In genomic region chr12:109097435-109098141, GRCh38 we compare ENCODE assay signal across 1 cellular context.
TF ChIP-seq lines count a peak whose summit lies in the region.

Gene UNG (plus strand): TSS chr12:109097597. CDS start chr12:109097680, 83 bp downstream.

TF ChIP-seq in K562, 482 proteins besides CTCF, POLR2A, EP300 and RAD21 (continued from another document):
- TF ChIP-seq, protein P1, sequence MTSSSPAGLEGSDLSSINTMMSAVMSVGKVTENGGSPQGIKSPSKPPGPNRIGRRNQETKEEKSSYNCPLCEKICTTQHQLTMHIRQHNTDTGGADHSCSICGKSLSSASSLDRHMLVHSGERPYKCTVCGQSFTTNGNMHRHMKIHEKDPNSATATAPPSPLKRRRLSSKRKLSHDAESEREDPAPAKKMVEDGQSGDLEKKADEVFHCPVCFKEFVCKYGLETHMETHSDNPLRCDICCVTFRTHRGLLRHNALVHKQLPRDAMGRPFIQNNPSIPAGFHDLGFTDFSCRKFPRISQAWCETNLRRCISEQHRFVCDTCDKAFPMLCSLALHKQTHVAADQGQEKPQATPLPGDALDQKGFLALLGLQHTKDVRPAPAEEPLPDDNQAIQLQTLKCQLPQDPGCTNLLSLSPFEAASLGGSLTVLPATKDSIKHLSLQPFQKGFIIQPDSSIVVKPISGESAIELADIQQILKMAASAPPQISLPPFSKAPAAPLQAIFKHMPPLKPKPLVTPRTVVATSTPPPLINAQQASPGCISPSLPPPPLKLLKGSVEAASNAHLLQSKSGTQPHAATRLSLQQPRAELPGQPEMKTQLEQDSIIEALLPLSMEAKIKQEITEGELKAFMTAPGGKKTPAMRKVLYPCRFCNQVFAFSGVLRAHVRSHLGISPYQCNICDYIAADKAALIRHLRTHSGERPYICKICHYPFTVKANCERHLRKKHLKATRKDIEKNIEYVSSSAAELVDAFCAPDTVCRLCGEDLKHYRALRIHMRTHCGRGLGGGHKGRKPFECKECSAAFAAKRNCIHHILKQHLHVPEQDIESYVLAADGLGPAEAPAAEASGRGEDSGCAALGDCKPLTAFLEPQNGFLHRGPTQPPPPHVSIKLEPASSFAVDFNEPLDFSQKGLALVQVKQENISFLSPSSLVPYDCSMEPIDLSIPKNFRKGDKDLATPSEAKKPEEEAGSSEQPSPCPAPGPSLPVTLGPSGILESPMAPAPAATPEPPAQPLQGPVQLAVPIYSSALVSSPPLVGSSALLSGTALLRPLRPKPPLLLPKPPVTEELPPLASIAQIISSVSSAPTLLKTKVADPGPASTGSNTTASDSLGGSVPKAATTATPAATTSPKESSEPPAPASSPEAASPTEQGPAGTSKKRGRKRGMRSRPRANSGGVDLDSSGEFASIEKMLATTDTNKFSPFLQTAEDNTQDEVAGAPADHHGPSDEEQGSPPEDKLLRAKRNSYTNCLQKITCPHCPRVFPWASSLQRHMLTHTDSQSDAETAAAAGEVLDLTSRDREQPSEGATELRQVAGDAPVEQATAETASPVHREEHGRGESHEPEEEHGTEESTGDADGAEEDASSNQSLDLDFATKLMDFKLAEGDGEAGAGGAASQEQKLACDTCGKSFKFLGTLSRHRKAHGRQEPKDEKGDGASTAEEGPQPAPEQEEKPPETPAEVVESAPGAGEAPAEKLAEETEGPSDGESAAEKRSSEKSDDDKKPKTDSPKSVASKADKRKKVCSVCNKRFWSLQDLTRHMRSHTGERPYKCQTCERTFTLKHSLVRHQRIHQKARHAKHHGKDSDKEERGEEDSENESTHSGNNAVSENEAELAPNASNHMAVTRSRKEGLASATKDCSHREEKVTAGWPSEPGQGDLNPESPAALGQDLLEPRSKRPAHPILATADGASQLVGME (CRISPR knock-in tag; IDR thresholded peaks at IDR 0.05) = no peak
- TF ChIP-seq ZNF3 (CRISPR knock-in tag; IDR thresholded peaks at IDR 0.05) (no peak), ZNF316 (IDR thresholded peaks at IDR 0.05) (no peak), NFE2 (IDR thresholded peaks at IDR 0.05; ENCODE audit: low read depth) (no peak), HDGF (IDR thresholded peaks at IDR 0.05) (no peak), ZNF384 (IDR thresholded peaks at IDR 0.05; ENCODE audit: low read depth, low read length) (no peak), THRA (IDR thresholded peaks at IDR 0.05) (no peak), FOXJ2 (tag; IDR thresholded peaks at IDR 0.05) (no peak), TSC22D4 (tag; IDR thresholded peaks at IDR 0.05) (no peak), ZBTB8A (IDR thresholded peaks at IDR 0.05; ENCODE audit: partially characterized antibody) (no peak), ZNF165 (CRISPR knock-in tag; IDR thresholded peaks at IDR 0.05; ENCODE audit: borderline replicate concordance) (no peak), ZBTB33 (CRISPR knock-in tag; IDR thresholded peaks at IDR 0.05) (no peak), ARNT (IDR thresholded peaks at IDR 0.05) (no peak), SETDB1 (IDR thresholded peaks at IDR 0.05; ENCODE audit: low read length) (no peak), SLC30A9 (CRISPR knock-in tag; IDR thresholded peaks at IDR 0.05) (no peak), FOXM1 (IDR thresholded peaks at IDR 0.05; ENCODE audit: low read depth) (no peak), FOXM1 (CRISPR knock-in tag; IDR thresholded peaks at IDR 0.05; ENCODE audit: low read depth) (no peak)
- TF ChIP-seq, protein P2, sequence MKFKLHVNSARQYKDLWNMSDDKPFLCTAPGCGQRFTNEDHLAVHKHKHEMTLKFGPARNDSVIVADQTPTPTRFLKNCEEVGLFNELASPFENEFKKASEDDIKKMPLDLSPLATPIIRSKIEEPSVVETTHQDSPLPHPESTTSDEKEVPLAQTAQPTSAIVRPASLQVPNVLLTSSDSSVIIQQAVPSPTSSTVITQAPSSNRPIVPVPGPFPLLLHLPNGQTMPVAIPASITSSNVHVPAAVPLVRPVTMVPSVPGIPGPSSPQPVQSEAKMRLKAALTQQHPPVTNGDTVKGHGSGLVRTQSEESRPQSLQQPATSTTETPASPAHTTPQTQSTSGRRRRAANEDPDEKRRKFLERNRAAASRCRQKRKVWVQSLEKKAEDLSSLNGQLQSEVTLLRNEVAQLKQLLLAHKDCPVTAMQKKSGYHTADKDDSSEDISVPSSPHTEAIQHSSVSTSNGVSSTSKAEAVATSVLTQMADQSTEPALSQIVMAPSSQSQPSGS (CRISPR knock-in tag; IDR thresholded peaks at IDR 0.05) = no peak
- TF ChIP-seq, protein P3, sequence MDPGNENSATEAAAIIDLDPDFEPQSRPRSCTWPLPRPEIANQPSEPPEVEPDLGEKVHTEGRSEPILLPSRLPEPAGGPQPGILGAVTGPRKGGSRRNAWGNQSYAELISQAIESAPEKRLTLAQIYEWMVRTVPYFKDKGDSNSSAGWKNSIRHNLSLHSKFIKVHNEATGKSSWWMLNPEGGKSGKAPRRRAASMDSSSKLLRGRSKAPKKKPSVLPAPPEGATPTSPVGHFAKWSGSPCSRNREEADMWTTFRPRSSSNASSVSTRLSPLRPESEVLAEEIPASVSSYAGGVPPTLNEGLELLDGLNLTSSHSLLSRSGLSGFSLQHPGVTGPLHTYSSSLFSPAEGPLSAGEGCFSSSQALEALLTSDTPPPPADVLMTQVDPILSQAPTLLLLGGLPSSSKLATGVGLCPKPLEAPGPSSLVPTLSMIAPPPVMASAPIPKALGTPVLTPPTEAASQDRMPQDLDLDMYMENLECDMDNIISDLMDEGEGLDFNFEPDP (CRISPR knock-in tag; IDR thresholded peaks at IDR 0.05) = no peak
- TF ChIP-seq, protein P4, sequence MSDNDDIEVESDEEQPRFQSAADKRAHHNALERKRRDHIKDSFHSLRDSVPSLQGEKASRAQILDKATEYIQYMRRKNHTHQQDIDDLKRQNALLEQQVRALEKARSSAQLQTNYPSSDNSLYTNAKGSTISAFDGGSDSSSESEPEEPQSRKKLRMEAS (CRISPR knock-in tag; IDR thresholded peaks at IDR 0.05) = peak; percentile 96
- TF ChIP-seq, protein P5, sequence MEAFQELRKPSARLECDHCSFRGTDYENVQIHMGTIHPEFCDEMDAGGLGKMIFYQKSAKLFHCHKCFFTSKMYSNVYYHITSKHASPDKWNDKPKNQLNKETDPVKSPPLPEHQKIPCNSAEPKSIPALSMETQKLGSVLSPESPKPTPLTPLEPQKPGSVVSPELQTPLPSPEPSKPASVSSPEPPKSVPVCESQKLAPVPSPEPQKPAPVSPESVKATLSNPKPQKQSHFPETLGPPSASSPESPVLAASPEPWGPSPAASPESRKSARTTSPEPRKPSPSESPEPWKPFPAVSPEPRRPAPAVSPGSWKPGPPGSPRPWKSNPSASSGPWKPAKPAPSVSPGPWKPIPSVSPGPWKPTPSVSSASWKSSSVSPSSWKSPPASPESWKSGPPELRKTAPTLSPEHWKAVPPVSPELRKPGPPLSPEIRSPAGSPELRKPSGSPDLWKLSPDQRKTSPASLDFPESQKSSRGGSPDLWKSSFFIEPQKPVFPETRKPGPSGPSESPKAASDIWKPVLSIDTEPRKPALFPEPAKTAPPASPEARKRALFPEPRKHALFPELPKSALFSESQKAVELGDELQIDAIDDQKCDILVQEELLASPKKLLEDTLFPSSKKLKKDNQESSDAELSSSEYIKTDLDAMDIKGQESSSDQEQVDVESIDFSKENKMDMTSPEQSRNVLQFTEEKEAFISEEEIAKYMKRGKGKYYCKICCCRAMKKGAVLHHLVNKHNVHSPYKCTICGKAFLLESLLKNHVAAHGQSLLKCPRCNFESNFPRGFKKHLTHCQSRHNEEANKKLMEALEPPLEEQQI (IDR thresholded peaks at IDR 0.05) = no peak
- TF ChIP-seq, protein P6, sequence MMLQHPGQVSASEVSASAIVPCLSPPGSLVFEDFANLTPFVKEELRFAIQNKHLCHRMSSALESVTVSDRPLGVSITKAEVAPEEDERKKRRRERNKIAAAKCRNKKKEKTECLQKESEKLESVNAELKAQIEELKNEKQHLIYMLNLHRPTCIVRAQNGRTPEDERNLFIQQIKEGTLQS (IDR thresholded peaks at IDR 0.05) = no peak
- TF ChIP-seq, protein P6 (CRISPR knock-in tag; conservative IDR thresholded peaks at IDR 0.05) = no peak
